Comparison of ENCODE assay signal across 24 cellular contexts in the genomic region with DNA sequence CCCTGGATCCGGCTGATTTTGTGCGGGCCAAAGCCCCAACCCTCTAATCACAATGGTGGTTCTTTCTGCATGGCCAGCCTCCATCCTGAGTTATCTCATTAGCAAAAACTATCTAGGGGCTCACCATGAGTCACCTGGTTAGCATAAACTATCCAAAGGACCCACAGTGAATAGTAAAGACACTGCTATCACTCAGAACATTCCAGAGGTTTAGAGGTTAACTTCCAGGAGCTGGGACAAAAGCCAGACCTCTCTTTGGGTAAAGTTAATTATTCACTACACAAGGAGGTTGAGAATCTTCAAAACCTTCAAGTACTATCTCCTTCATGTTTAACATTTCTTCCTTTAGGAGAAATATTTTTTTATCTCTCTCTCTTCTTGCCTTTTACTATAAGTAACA. TPM values are rescaled to one million over a fixed set of nuclear protein-coding genes. Genes with fewer than 3 reads are reported as not detected.
"Had no signal": no experiment of that assay in that cellular context is flagged by ENCODE, and none has a peak within 500 bp of the region (broad histone marks: within the 10 kb centered on the region; RNA-seq: fewer than 3 reads in every experiment).

No MANE protein-coding gene starts in this region.

- ATAC-seq: activated CD4-positive, alpha-beta T cell treated with anti-CD3 and anti-CD28 coated beads for 36 hours; body of pancreas; esophagus mucosa; left lung; naive thymus-derived CD4-positive, alpha-beta T cell; sciatic nerve; stimulated activated memory B cell treated with anti-CD40 and anti-IgM and Interleukin-4, amounts not matched to agents 10 μg/mL and 1 μg/mL and 100 μg/mL, for 72 hours had no signal

- H3K4me1 ChIP-seq: body of pancreas, left lung, uterus had no signal

- H3K36me3 ChIP-seq: uterus had no signal

- H3K4me3 ChIP-seq: body of pancreas, left lung, lung, stomach, uterus had no signal

- DNase-seq: activated B cell treated with CpG ODN at 0.5 μM for 24 hours; activated CD4-positive, alpha-beta T cell treated with anti-CD3 and anti-CD28 coated beads for 36 hours; activated CD4-positive, alpha-beta T cell treated with anti-CD3 and anti-CD28 coated beads, Interleukin-2, amount 50 U/mL, for 4 hours; activated CD8-positive, alpha-beta memory T cell treated with anti-CD3 and anti-CD28 coated beads, Interleukin-2, amount 50 U/mL, for 48 hours; activated naive CD4-positive, alpha-beta T cell treated with Interleukin-2 at 50 U/mL for 16 hours; activated naive CD8-positive, alpha-beta T cell treated with anti-CD3 and anti-CD28 coated beads, Interleukin-2, amount 10 ng/mL, durations not matched to agents 7 days and 5 days; activated T-cell treated with anti-CD3 and anti-CD28 coated beads, Interleukin-2, amount 50 U/mL, for 48 hours; amygdala; body of pancreas; effector CD8-positive, alpha-beta T cell; left lung; naive thymus-derived CD4-positive, alpha-beta T cell; occipital lobe; small intestine; stimulated activated CD4-positive, alpha-beta T cell treated with anti-CD3 and anti-CD28 coated beads, Interleukin-15, amount 100 ng/mL, for 24 hours; stomach; T1000; trophoblast cell; uterus had no signal

- H3K27me3 ChIP-seq: body of pancreas, left lung, stomach, uterus had no signal

- H3K9me3 ChIP-seq: body of pancreas had no signal

- H3K27ac ChIP-seq: body of pancreas, left lung, stomach, uterus had no signal

RNA-seq across cellular contexts. Expression of a gene that starts 31.2 kb away (rescaled TPM):
- total RNA-seq: activated B cell treated with CpG ODN at 0.5 μM for 24 hours; activated CD4-positive, alpha-beta T cell treated with anti-CD3 and anti-CD28 coated beads for 36 hours; activated CD8-positive, alpha-beta memory T cell treated with anti-CD3 and anti-CD28 coated beads for 36 hours; activated naive CD8-positive, alpha-beta T cell treated with anti-CD3 and anti-CD28 coated beads, Interleukin-2, amount 10 ng/mL, durations not matched to agents 7 days and 5 days; naive thymus-derived CD4-positive, alpha-beta T cell had no signal
- polyA plus RNA-seq: naive thymus-derived CD4-positive, alpha-beta T cell had no signal
